Comparison of ENCODE assay signal across 17 cellular contexts in the genomic region with DNA sequence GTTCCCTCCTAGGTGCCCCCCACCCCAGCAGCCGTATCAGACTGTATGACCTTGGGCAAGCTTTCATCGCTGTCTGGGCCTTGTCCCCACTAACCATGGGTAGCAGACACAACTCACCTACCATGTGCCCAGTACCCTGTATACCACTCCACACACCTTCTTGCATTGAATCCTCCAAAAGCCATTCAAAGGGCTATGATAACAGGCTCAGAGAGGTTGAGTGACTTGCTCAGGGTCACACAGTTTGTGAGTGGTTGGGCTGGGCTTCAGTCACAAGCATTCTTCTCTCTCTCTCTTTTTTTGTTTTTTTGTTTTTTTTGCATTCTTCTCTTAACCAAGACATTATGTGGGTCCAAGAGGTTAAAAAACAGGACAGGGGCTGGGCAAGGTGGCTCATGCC. TPM values are rescaled to one million over a fixed set of nuclear protein-coding genes. Genes with fewer than 3 reads are reported as not detected.
DNase-seq lines count a peak whose midpoint lies in the region; ATAC-seq and TF ChIP-seq lines count a peak whose summit lies in the region.
"Had no signal": no experiment of that assay in that cellular context is flagged by ENCODE, and none has a peak within 500 bp of the region (broad histone marks: within the 10 kb centered on the region; RNA-seq: fewer than 3 reads in every experiment).

No MANE protein-coding gene starts in this region.

- no peak for TF ChIP-seq CTCF in dorsolateral prefrontal cortex (IDR thresholded peaks at IDR 0.05 in 54 of 56, conservative IDR thresholded peaks at IDR 0.05 in 2 of 56; ENCODE audit: low read depth in 1 of 56, partially characterized antibody in 56 of 56)

- intact Hi-C loops in dorsolateral prefrontal cortex (cut with DNase I) = no loop called here

- peak overlapping the region; percentile 68 for H3K27ac Mint-ChIP-seq in stimulated activated naive CD8-positive, alpha-beta T cell treated with anti-CD3 and anti-CD28 coated beads, Interleukin-15, Interleukin-2, amounts not matched to agents 100 ng/mL and 50 ng/mL, for 24 hours
- peak overlapping the region; percentile 91 for H3K27ac Mint-ChIP-seq in activated naive CD8-positive, alpha-beta T cell

- no peaks in the 10 kb centered on the region for H3K27me3 Mint-ChIP-seq in stimulated activated naive CD8-positive, alpha-beta T cell treated with anti-CD3 and anti-CD28 coated beads, Interleukin-15, Interleukin-2, amounts not matched to agents 100 ng/mL and 50 ng/mL, for 24 hours
- H3K27me3 Mint-ChIP-seq in activated naive CD8-positive, alpha-beta T cell = no peaks in the 10 kb centered on the region

- peak overlapping the region; percentile 91 for H3K4me3 Mint-ChIP-seq in stimulated activated naive CD8-positive, alpha-beta T cell treated with anti-CD3 and anti-CD28 coated beads, Interleukin-15, Interleukin-2, amounts not matched to agents 100 ng/mL and 50 ng/mL, for 24 hours
- peak overlapping the region; percentile 76 for H3K4me3 Mint-ChIP-seq in activated naive CD8-positive, alpha-beta T cell

- H3K36me3 Mint-ChIP-seq in stimulated activated naive CD8-positive, alpha-beta T cell treated with anti-CD3 and anti-CD28 coated beads, Interleukin-15, Interleukin-2, amounts not matched to agents 100 ng/mL and 50 ng/mL, for 24 hours (ENCODE audit: low read depth) = peaks cover 25% of the 10 kb centered on the region
- H3K36me3 Mint-ChIP-seq in activated naive CD8-positive, alpha-beta T cell = peaks cover 4% of the 10 kb centered on the region

- no peak overlapping the region for H3K27ac ChIP-seq in dorsolateral prefrontal cortex
- H3K27ac ChIP-seq: GM23248 had no signal

- H3K27me3 ChIP-seq in dorsolateral prefrontal cortex = peaks cover 0 to 66% (median 32%) of the 10 kb centered on the region in 45 donors

- no peak overlapping the region for H3K4me3 ChIP-seq in dorsolateral prefrontal cortex
- H3K4me3 ChIP-seq: GM23248 had no signal

- no peaks in the 10 kb centered on the region for H3K9me3 Mint-ChIP-seq in stimulated activated naive CD8-positive, alpha-beta T cell treated with anti-CD3 and anti-CD28 coated beads, Interleukin-15, Interleukin-2, amounts not matched to agents 100 ng/mL and 50 ng/mL, for 24 hours
- H3K9me3 Mint-ChIP-seq in activated naive CD8-positive, alpha-beta T cell (ENCODE audit: low read depth) = no peaks in the 10 kb centered on the region

- ATAC-seq in stimulated activated naive CD8-positive, alpha-beta T cell treated with anti-CD3 and anti-CD28 coated beads, Interleukin-15, Interleukin-2, amounts not matched to agents 100 U/mL and 50 U/mL, for 24 hours = no peak
- ATAC-seq in GM18505 (IDR thresholded peaks at IDR 0.05; ENCODE audit: unreplicated experiment) = no peak
- ATAC-seq: left lobe of liver had no signal

- DNase-seq in stimulated activated naive CD8-positive, alpha-beta T cell treated with anti-CD3 and anti-CD28 coated beads, Interleukin-15, Interleukin-2, amounts not matched to agents 100 U/mL and 50 U/mL, for 24 hours = no peak
- DNase-seq in dorsolateral prefrontal cortex (no peak), GM19240 (ENCODE audit: insufficient read length, low spot score) (no peak)
- DNase-seq: activated CD4-positive, alpha-beta T cell treated with anti-CD3 and anti-CD28 coated beads for 48 hours; GM23248; NCI-H146; NCI-H446 treated with DMSO at 0.1 percent for 48 hours; Right ventricle myocardium superior; small intestine; stimulated activated naive CD4-positive, alpha-beta T cell treated with Interleukin-2 at 50 U/mL for 16 hours had no signal

- no peak for TF ChIP-seq POLR2A in GM18505 (IDR thresholded peaks at IDR 0.05; ENCODE audit: borderline replicate concordance, extremely low read depth, insufficient read depth, insufficient read length)

- H3K4me1 Mint-ChIP-seq in stimulated activated naive CD8-positive, alpha-beta T cell treated with anti-CD3 and anti-CD28 coated beads, Interleukin-15, Interleukin-2, amounts not matched to agents 100 ng/mL and 50 ng/mL, for 24 hours (ENCODE audit: low read depth) = peaks cover 38% of the 10 kb centered on the region
- peaks cover 44% of the 10 kb centered on the region for H3K4me1 Mint-ChIP-seq in activated naive CD8-positive, alpha-beta T cell (ENCODE audit: low read depth)

RNA-seq across cellular contexts. Expression of a gene that starts 2.6 kb away (rescaled TPM):
- 10 to 100 TPM in 3 of 120 experiments, 1 to 10 TPM in 113, under 1 TPM in 4; 0.28 to 11.0 (median 3.1) TPM for total RNA-seq in dorsolateral prefrontal cortex
- total RNA-seq: Daoy, fibroblast of villous mesenchyme, GM23248 had no signal

RNA-seq across cellular contexts. Expression of a gene that starts 11.9 kb away (rescaled TPM):
- total RNA-seq in dorsolateral prefrontal cortex = 10 to 100 TPM; 26.2 to 74.6 (median 41.4) TPM

RNA-seq across cellular contexts. Expression of a gene that starts 17.6 kb away (rescaled TPM):
- under 1 TPM in 1 of 120 experiments, not detected in 119; 0.18 TPM for total RNA-seq in dorsolateral prefrontal cortex
- total RNA-seq: cardiac septum, fibroblast of villous mesenchyme, GM23248, Right ventricle myocardium superior had no signal

RNA-seq across cellular contexts. Expression of a gene that starts 42.9 kb away (rescaled TPM):
- total RNA-seq in dorsolateral prefrontal cortex = 100 to 1,000 TPM; 104 to 260 (median 142) TPM

RNA-seq across cellular contexts. Expression of a gene that starts 46.6 kb away (rescaled TPM):
- total RNA-seq in dorsolateral prefrontal cortex = under 1 TPM in 1 of 120 experiments, not detected in 119; 0.29 TPM
- total RNA-seq: cardiac septum, fibroblast of villous mesenchyme, GM23248, Right ventricle myocardium superior had no signal
